Comparison of ENCODE assay signal across 24 cellular contexts in the genomic region with DNA sequence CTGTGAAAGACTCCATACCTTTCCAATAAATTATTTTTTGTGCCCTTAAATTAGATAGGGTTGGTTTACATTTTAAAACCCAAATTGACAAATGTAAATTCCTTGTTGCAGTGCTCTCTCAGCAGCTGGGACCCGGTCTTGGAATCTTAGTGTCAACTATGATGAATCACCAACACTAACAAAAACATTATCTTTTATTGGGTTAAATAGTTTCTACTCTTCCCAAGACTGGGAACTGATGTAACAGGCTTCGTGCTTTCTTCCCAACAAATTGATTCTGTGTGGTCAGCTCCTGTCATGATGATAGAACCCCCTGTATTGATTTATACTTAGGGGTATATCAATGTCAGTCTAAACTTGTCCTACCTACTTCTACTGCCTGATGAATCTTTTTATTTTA.
"Had no signal": no experiment of that assay in that cellular context is flagged by ENCODE, and none has a peak within 500 bp of the region (broad histone marks: within the 10 kb centered on the region; RNA-seq: fewer than 3 reads in every experiment).

No MANE protein-coding gene starts in this region.

- H3K4me1 Mint-ChIP-seq: naive B cell had no signal

- H3K27ac Mint-ChIP-seq: activated CD4-positive, alpha-beta T cell treated with anti-CD3 and anti-CD28 coated beads, Interleukin-2, amount 10 ng/mL, durations not matched to agents 7 days and 5 days; activated CD8-positive, alpha-beta T cell treated with anti-CD3 and anti-CD28 coated beads, Interleukin-2, amount 10 ng/mL, durations not matched to agents 7 days and 5 days; activated naive CD4-positive, alpha-beta T cell treated with anti-CD3 and anti-CD28 coated beads, Interleukin-2, amount 10 ng/mL, durations not matched to agents 7 days and 5 days; activated naive CD8-positive, alpha-beta T cell treated with anti-CD3 and anti-CD28 coated beads, Interleukin-2, amount 50 U/mL, for 24 hours; stimulated activated naive CD8-positive, alpha-beta T cell treated with anti-CD3 and anti-CD28 coated beads, Interleukin-15, amount 100 ng/mL, for 72 hours; T-helper 1 cell treated with Interleukin-12 subunit alpha and Interleukin-12 subunit beta and Interleukin-4 antibody, amounts not matched to agents 30 μg/mL and 1 μg/mL, for 36 hours had no signal

- H3K4me1 ChIP-seq: breast epithelium, psoas muscle, suprapubic skin, uterus had no signal

- H3K4me2 ChIP-seq: hepatocyte had no signal

- H3K27ac ChIP-seq: breast epithelium, hepatocyte, ovary, psoas muscle, skin epidermis, suprapubic skin, transverse colon, uterus had no signal

- H3K9me3 ChIP-seq: ovary, suprapubic skin, transverse colon had no signal

- H3K27me3 ChIP-seq: breast epithelium, hepatocyte, ovary, suprapubic skin, transverse colon, uterus had no signal

- H3K79me2 ChIP-seq: hepatocyte had no signal

- H3K27me3 Mint-ChIP-seq: activated CD4-positive, alpha-beta T cell treated with anti-CD3 and anti-CD28 coated beads, Interleukin-2, amount 10 ng/mL, durations not matched to agents 7 days and 5 days; activated naive CD4-positive, alpha-beta T cell treated with anti-CD3 and anti-CD28 coated beads, Interleukin-2, amount 10 ng/mL, durations not matched to agents 7 days and 5 days; activated naive CD8-positive, alpha-beta T cell treated with anti-CD3 and anti-CD28 coated beads, Interleukin-2, amount 50 U/mL, for 24 hours; naive B cell; stimulated activated naive CD8-positive, alpha-beta T cell treated with anti-CD3 and anti-CD28 coated beads, Interleukin-15, amount 100 ng/mL, for 72 hours had no signal

- ATAC-seq: activated CD4-positive, CD25-positive, alpha-beta regulatory T cell treated with anti-CD3 and anti-CD28 coated beads, Interleukin-2, amount 50 U/mL, for 24 hours; activated CD8-positive, alpha-beta T cell treated with anti-CD3 and anti-CD28 coated beads, Interleukin-2, amount 10 ng/mL, durations not matched to agents 7 days and 5 days; activated naive CD8-positive, alpha-beta T cell treated with anti-CD3 and anti-CD28 coated beads, Interleukin-2, amount 50 U/mL, for 24 hours; esophagus mucosa; psoas muscle; right cardiac atrium; stimulated activated naive CD8-positive, alpha-beta T cell treated with anti-CD3 and anti-CD28 coated beads, Interleukin-15, amount 100 ng/mL, for 72 hours had no signal

- DNase-seq: activated CD4-positive, alpha-beta T cell treated with anti-CD3 and anti-CD28 coated beads, Interleukin-2, amount 10 ng/mL, durations not matched to agents 7 days and 5 days; activated CD8-positive, alpha-beta T cell treated with anti-CD3 and anti-CD28 coated beads, Interleukin-2, amount 10 ng/mL, durations not matched to agents 7 days and 5 days; activated effector memory CD4-positive, alpha-beta T cell treated with Interleukin-2 at 50 U/mL for 16 hours; activated naive CD4-positive, alpha-beta T cell treated with anti-CD3 and anti-CD28 coated beads, Interleukin-2, amount 10 ng/mL, durations not matched to agents 7 days and 5 days; activated naive CD8-positive, alpha-beta T cell treated with anti-CD3 and anti-CD28 coated beads, Interleukin-2, amount 50 U/mL, for 24 hours; activated T-cell treated with anti-CD3 and anti-CD28 coated beads, Interleukin-2, amount 50 U/mL, for 48 hours; anterior cingulate cortex; effector CD8-positive, alpha-beta T cell; naive B cell; ovary; psoas muscle; right cardiac atrium; stimulated activated CD4-positive, alpha-beta T cell treated with anti-CD3 and anti-CD28 coated beads, Interleukin-15, amount 100 ng/mL, for 24 hours; stimulated activated CD4-positive, alpha-beta T cell treated with anti-CD3 and anti-CD28 coated beads, Interleukin-2, amount 100 ng/mL, for 48 hours; stimulated activated naive CD8-positive, alpha-beta T cell treated with anti-CD3 and anti-CD28 coated beads, Interleukin-15, amount 100 ng/mL, for 72 hours; transverse colon; uterus had no signal

- H3K36me3 Mint-ChIP-seq: activated naive CD4-positive, alpha-beta T cell treated with anti-CD3 and anti-CD28 coated beads, Interleukin-2, amount 10 ng/mL, durations not matched to agents 7 days and 5 days; naive B cell had no signal

- H3K4me3 Mint-ChIP-seq: activated CD4-positive, alpha-beta T cell treated with anti-CD3 and anti-CD28 coated beads, Interleukin-2, amount 10 ng/mL, durations not matched to agents 7 days and 5 days; activated CD8-positive, alpha-beta T cell treated with anti-CD3 and anti-CD28 coated beads, Interleukin-2, amount 10 ng/mL, durations not matched to agents 7 days and 5 days; activated naive CD4-positive, alpha-beta T cell treated with anti-CD3 and anti-CD28 coated beads, Interleukin-2, amount 10 ng/mL, durations not matched to agents 7 days and 5 days; activated naive CD8-positive, alpha-beta T cell treated with anti-CD3 and anti-CD28 coated beads, Interleukin-2, amount 50 U/mL, for 24 hours; naive B cell; stimulated activated naive CD8-positive, alpha-beta T cell treated with anti-CD3 and anti-CD28 coated beads, Interleukin-15, amount 100 ng/mL, for 72 hours; T-helper 1 cell treated with Interleukin-12 subunit alpha and Interleukin-12 subunit beta and Interleukin-4 antibody, amounts not matched to agents 30 μg/mL and 1 μg/mL, for 36 hours had no signal

- H3K4me3 ChIP-seq: breast epithelium, hepatocyte, ovary, psoas muscle, skin epidermis, suprapubic skin, transverse colon, uterus had no signal

- H3K36me3 ChIP-seq: breast epithelium, ovary, suprapubic skin, transverse colon, uterus had no signal

- H2AFZ ChIP-seq: hepatocyte had no signal
